ENCODE assay signal across 12 cellular contexts in the genomic region with DNA sequence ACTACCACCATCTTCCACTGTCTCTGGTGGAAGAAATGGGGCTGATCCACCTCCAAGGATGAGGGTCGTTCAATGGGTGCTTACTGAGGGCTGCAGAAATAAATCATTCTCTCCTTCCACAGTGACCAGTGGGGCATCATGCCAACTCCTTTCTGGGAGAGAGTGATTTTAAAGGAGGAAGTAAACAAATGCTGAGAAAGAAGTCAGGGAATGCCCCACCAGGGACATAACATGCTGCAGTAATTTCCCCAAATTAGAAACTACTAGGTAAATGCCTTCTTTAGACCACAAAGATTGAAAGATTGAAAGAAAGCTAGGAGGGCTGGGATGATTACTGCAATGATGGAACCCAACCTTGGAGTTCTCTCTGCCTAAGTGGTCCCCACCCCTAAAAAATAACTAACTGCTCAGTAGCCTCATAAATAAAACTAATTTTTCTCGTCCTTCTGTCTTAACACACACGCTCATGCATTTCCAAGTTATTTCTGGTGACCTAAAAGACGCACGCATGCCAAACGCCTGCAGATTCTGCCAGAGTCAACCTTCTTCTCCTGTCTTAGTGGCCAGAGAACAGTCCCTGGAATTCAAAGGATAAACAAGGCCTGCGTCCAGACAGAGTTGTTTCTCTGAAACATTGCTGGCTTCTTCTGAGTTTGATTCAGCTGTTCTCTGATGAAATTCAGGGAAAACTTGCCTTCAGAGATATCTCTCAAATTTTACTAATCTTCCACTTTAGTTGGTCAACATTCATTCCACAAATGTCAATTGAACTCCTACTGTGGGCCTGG.
A peak's percentile ranks its signal among the peaks of the same experiment; 100 is the strongest.
DNase-seq lines count a peak whose midpoint lies in the region; ATAC-seq and TF ChIP-seq lines count a peak whose summit lies in the region.
"Had no signal": no experiment of that assay in that cellular context is flagged by ENCODE, and none has a peak within 500 bp of the region (broad histone marks: within the 10 kb centered on the region; RNA-seq: fewer than 3 reads in every experiment).

No MANE protein-coding gene starts in this region.

- H3K9me3 ChIP-seq in esophagus squamous epithelium (no peaks in the 10 kb centered on the region), vagina (no peaks in the 10 kb centered on the region)

- H3K4me1 Mint-ChIP-seq in stimulated activated naive CD8-positive, alpha-beta T cell treated with anti-CD3 and anti-CD28 coated beads, Interleukin-15, amount 100 ng/mL, for 72 hours: peaks cover 11% of the 10 kb centered on the region

- no peaks in the 10 kb centered on the region for H3K27me3 Mint-ChIP-seq in stimulated activated naive CD8-positive, alpha-beta T cell treated with anti-CD3 and anti-CD28 coated beads, Interleukin-15, amount 100 ng/mL, for 72 hours
- H3K27me3 Mint-ChIP-seq: activated T-cell treated with anti-CD3 and anti-CD28 coated beads, Interleukin-2, amount 50 U/mL, for 24 hours had no signal

- H3K27me3 ChIP-seq in esophagus squamous epithelium (no peaks in the 10 kb centered on the region), vagina (no peaks in the 10 kb centered on the region)

- TF ChIP-seq POLR2A in esophagus squamous epithelium (IDR thresholded peaks at IDR 0.05) (no peak), vagina (IDR thresholded peaks at IDR 0.05) (no peak), erythroblast (IDR thresholded peaks at IDR 0.05; ENCODE audit: low read length) (no peak)

- ATAC-seq in Right ventricle myocardium inferior: peak; percentile 87
- ATAC-seq in stimulated activated naive CD8-positive, alpha-beta T cell treated with anti-CD3 and anti-CD28 coated beads, Interleukin-15, amount 100 ng/mL, for 72 hours: no peak
- ATAC-seq: left colon had no signal

- peak overlapping the region in 1 of 2 donors; percentile 23 for H3K27ac Mint-ChIP-seq in stimulated activated naive CD8-positive, alpha-beta T cell treated with anti-CD3 and anti-CD28 coated beads, Interleukin-15, amount 100 ng/mL, for 72 hours
- H3K27ac Mint-ChIP-seq: activated T-cell treated with anti-CD3 and anti-CD28 coated beads, Interleukin-2, amount 50 U/mL, for 24 hours; T-helper 1 cell treated with Interleukin-12 subunit alpha and Interleukin-12 subunit beta and Interleukin-4 antibody, amounts not matched to agents 30 μg/mL and 1 μg/mL, for 36 hours had no signal

- H3K36me3 ChIP-seq in esophagus squamous epithelium (peaks cover 0 to 12% (median 0%) of the 10 kb centered on the region in 3 donors), vagina (no peaks in the 10 kb centered on the region)

- 68 to 72% methylated on average over 7 of the region's 7 CpGs for WGBS in esophagus squamous epithelium, 2 donors

- peak; percentile 73 for DNase-seq in Right ventricle myocardium inferior (ENCODE audit: missing footprints)
- DNase-seq in cardiac septum (ENCODE audit: low spot score): no peak
- no peak for DNase-seq in esophagus squamous epithelium (lab: John Stamatoyannopoulos, UW)
- DNase-seq in myocyte (ENCODE audit: low read depth): peak; percentile 62
- no peak for DNase-seq in vagina (ENCODE audit: extremely low spot score in 2 of 2)
- no peak for DNase-seq in erythroblast (lab: John Stamatoyannopoulos, UW)
- no peak for DNase-seq in DMS53 treated with DMSO at 0.1 percent for 48 hours (lab: John Stamatoyannopoulos, UW; ENCODE audit: unreplicated experiment)
- DNase-seq in stimulated activated naive CD8-positive, alpha-beta T cell treated with anti-CD3 and anti-CD28 coated beads, Interleukin-15, amount 100 ng/mL, for 72 hours: no peak
- DNase-seq: activated T-cell treated with anti-CD3 and anti-CD28 coated beads, Interleukin-2, amount 50 U/mL, for 24 hours had no signal

- H3K4me3 ChIP-seq in esophagus squamous epithelium: no peak overlapping the region
- H3K4me3 ChIP-seq in vagina: no peak overlapping the region

- intact Hi-C loops in Right ventricle myocardium inferior (cut with DNase I) (no loop called here), cardiac septum (cut with DNase I) (no loop called here), esophagus squamous epithelium (cut with DNase I) (no loop called here), vagina (cut with DNase I) (loop anchor here (5.0 kb wide), 1 partner anchor 91 kb away; no protein-coding TSS in a partner anchor)

- H3K9me3 Mint-ChIP-seq in stimulated activated naive CD8-positive, alpha-beta T cell treated with anti-CD3 and anti-CD28 coated beads, Interleukin-15, amount 100 ng/mL, for 72 hours: no peaks in the 10 kb centered on the region
- H3K9me3 Mint-ChIP-seq: activated T-cell treated with anti-CD3 and anti-CD28 coated beads, Interleukin-2, amount 50 U/mL, for 24 hours; T-helper 1 cell treated with Interleukin-12 subunit alpha and Interleukin-12 subunit beta and Interleukin-4 antibody, amounts not matched to agents 30 μg/mL and 1 μg/mL, for 36 hours had no signal

- TF ChIP-seq CTCF in esophagus squamous epithelium (IDR thresholded peaks at IDR 0.05) (no peak), vagina (IDR thresholded peaks at IDR 0.05) (no peak)

- H3K4me1 ChIP-seq in esophagus squamous epithelium (peaks cover 6 to 40% (median 24%) of the 10 kb centered on the region in 3 donors), vagina (peaks cover 47% of the 10 kb centered on the region)

- H3K27ac ChIP-seq in esophagus squamous epithelium (peak overlapping the region; percentile 19 to 78 (median 72)), vagina (peak overlapping the region; percentile 66)
- H3K27ac ChIP-seq: HL-60 had no signal

- no peak overlapping the region for H3K4me3 Mint-ChIP-seq in stimulated activated naive CD8-positive, alpha-beta T cell treated with anti-CD3 and anti-CD28 coated beads, Interleukin-15, amount 100 ng/mL, for 72 hours
- H3K4me3 Mint-ChIP-seq: activated T-cell treated with anti-CD3 and anti-CD28 coated beads, Interleukin-2, amount 50 U/mL, for 24 hours; T-helper 1 cell treated with Interleukin-12 subunit alpha and Interleukin-12 subunit beta and Interleukin-4 antibody, amounts not matched to agents 30 μg/mL and 1 μg/mL, for 36 hours had no signal

Comparison
In these comparisons a context has a peak if more than half of its experiments do, and no peak if none do; other contexts are left out.
1. DNase-seq: peak in Right ventricle myocardium inferior (single experiment) and myocyte (single experiment); none in cardiac septum (single experiment), esophagus squamous epithelium (single experiment), vagina (0 of 2), erythroblast (0 of 2), DMS53 treated with DMSO at 0.1 percent for 48 hours (single experiment) and stimulated activated naive CD8-positive, alpha-beta T cell treated with anti-CD3 and anti-CD28 coated beads, Interleukin-15, amount 100 ng/mL, for 72 hours (0 of 2).